In the genomic region with DNA sequence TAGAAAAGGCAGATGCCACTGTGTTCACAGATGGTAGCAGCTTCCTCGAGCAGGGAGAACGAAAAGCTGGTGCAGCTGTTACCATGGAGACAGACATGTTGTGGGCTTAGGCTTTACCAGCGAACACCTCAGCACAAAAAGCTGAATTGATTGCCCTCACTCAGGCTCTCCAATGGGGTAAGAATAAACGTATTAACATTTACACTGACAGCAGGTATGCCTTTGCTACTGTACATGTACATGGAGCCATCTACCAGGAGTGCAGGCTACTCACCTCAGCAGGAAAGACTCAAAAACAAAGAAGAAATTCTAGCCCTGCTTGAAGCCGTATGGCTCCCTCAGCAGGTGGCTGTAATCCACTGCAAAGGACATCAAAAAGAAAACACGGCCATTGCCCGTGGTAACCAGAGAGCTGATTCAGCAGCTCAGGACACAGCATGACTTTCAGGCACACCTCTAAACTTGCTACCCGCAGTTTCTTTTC, we compare ENCODE assay signal across 13 cellular contexts.
DNase-seq lines count a peak whose midpoint lies in the region.
"Had no signal": no experiment of that assay in that cellular context is flagged by ENCODE, and none has a peak within 500 bp of the region (broad histone marks: within the 10 kb centered on the region; RNA-seq: fewer than 3 reads in every experiment).

No MANE protein-coding gene starts in this region.

- intact Hi-C loops in activated CD4-positive, alpha-beta memory T cell treated with anti-CD3 and anti-CD28 coated beads for 36 hours (cut with micrococcal nuclease): no loop called here

- CTCF ChIA-PET in activated CD4-positive, alpha-beta memory T cell treated with anti-CD3 and anti-CD28 coated beads for 36 hours (lab: Charles Lee): no interaction called here
- CTCF ChIA-PET in activated CD4-positive, alpha-beta memory T cell treated with anti-CD3 and anti-CD28 coated beads, Interleukin-2, amount 10 ng/mL, durations not matched to agents 7 days and 5 days (lab: Charles Lee): no interaction called here

- H3K9me3 Mint-ChIP-seq in activated CD4-positive, alpha-beta memory T cell treated with anti-CD3 and anti-CD28 coated beads for 36 hours: no peaks in the 10 kb centered on the region
- H3K9me3 Mint-ChIP-seq in activated CD4-positive, alpha-beta memory T cell treated with anti-CD3 and anti-CD28 coated beads, Interleukin-2, amount 10 ng/mL, durations not matched to agents 7 days and 5 days: peaks cover 34% of the 10 kb centered on the region

- H3K27ac Mint-ChIP-seq in activated CD4-positive, alpha-beta memory T cell treated with anti-CD3 and anti-CD28 coated beads for 36 hours: no peak overlapping the region
- H3K27ac Mint-ChIP-seq in activated CD4-positive, alpha-beta memory T cell treated with anti-CD3 and anti-CD28 coated beads, Interleukin-2, amount 10 ng/mL, durations not matched to agents 7 days and 5 days: no peak overlapping the region
- H3K27ac Mint-ChIP-seq: activated CD4-positive, alpha-beta T cell treated with anti-CD3 and anti-CD28 coated beads, Interleukin-2, amount 10 ng/mL, durations not matched to agents 7 days and 5 days; stimulated activated naive CD8-positive, alpha-beta T cell treated with anti-CD3 and anti-CD28 coated beads, Interleukin-15, Interleukin-2, amounts not matched to agents 100 ng/mL and 50 ng/mL, for 24 hours had no signal

- peaks cover 4% of the 10 kb centered on the region for H3K27me3 Mint-ChIP-seq in activated CD4-positive, alpha-beta memory T cell treated with anti-CD3 and anti-CD28 coated beads for 36 hours
- H3K27me3 Mint-ChIP-seq in activated CD4-positive, alpha-beta memory T cell treated with anti-CD3 and anti-CD28 coated beads, Interleukin-2, amount 10 ng/mL, durations not matched to agents 7 days and 5 days: no peaks in the 10 kb centered on the region
- H3K27me3 Mint-ChIP-seq: activated CD4-positive, alpha-beta T cell treated with anti-CD3 and anti-CD28 coated beads, Interleukin-2, amount 10 ng/mL, durations not matched to agents 7 days and 5 days; stimulated activated naive CD8-positive, alpha-beta T cell treated with anti-CD3 and anti-CD28 coated beads, Interleukin-15, Interleukin-2, amounts not matched to agents 100 ng/mL and 50 ng/mL, for 24 hours had no signal

- H3K36me3 Mint-ChIP-seq in activated CD4-positive, alpha-beta memory T cell treated with anti-CD3 and anti-CD28 coated beads for 36 hours: no peaks in the 10 kb centered on the region
- H3K36me3 Mint-ChIP-seq in activated CD4-positive, alpha-beta memory T cell treated with anti-CD3 and anti-CD28 coated beads, Interleukin-2, amount 10 ng/mL, durations not matched to agents 7 days and 5 days (ENCODE audit: low read depth): no peaks in the 10 kb centered on the region

- POLR2A ChIA-PET in activated CD4-positive, alpha-beta memory T cell treated with anti-CD3 and anti-CD28 coated beads for 36 hours (lab: Charles Lee): no interaction called here
- POLR2A ChIA-PET in activated CD4-positive, alpha-beta memory T cell treated with anti-CD3 and anti-CD28 coated beads, Interleukin-2, amount 10 ng/mL, durations not matched to agents 7 days and 5 days (lab: Charles Lee): no interaction called here

- H3K4me1 Mint-ChIP-seq in activated CD4-positive, alpha-beta memory T cell treated with anti-CD3 and anti-CD28 coated beads for 36 hours (ENCODE audit: low read depth): no peaks in the 10 kb centered on the region
- no peaks in the 10 kb centered on the region for H3K4me1 Mint-ChIP-seq in activated CD4-positive, alpha-beta memory T cell treated with anti-CD3 and anti-CD28 coated beads, Interleukin-2, amount 10 ng/mL, durations not matched to agents 7 days and 5 days
- H3K4me1 Mint-ChIP-seq: activated CD4-positive, alpha-beta T cell treated with anti-CD3 and anti-CD28 coated beads, Interleukin-2, amount 10 ng/mL, durations not matched to agents 7 days and 5 days had no signal

- H3K4me3 Mint-ChIP-seq in activated CD4-positive, alpha-beta memory T cell treated with anti-CD3 and anti-CD28 coated beads for 36 hours: no peak overlapping the region
- no peak overlapping the region for H3K4me3 Mint-ChIP-seq in activated CD4-positive, alpha-beta memory T cell treated with anti-CD3 and anti-CD28 coated beads, Interleukin-2, amount 10 ng/mL, durations not matched to agents 7 days and 5 days
- H3K4me3 Mint-ChIP-seq: activated CD4-positive, alpha-beta T cell treated with anti-CD3 and anti-CD28 coated beads, Interleukin-2, amount 10 ng/mL, durations not matched to agents 7 days and 5 days; stimulated activated naive CD8-positive, alpha-beta T cell treated with anti-CD3 and anti-CD28 coated beads, Interleukin-15, Interleukin-2, amounts not matched to agents 100 ng/mL and 50 ng/mL, for 24 hours had no signal

- DNase-seq in activated CD4-positive, alpha-beta memory T cell treated with anti-CD3 and anti-CD28 coated beads for 36 hours: peak; percentile 14
- no peak for DNase-seq in activated CD4-positive, alpha-beta memory T cell treated with anti-CD3 and anti-CD28 coated beads, Interleukin-2, amount 10 ng/mL, durations not matched to agents 7 days and 5 days
- DNase-seq in SK-N-DZ (ENCODE audit: low spot score) (peak; percentile 5), inferior parietal cortex (ENCODE audit: extremely low spot score) (peak; percentile 30), GF-D8 (lab: John Stamatoyannopoulos, UW) (no peak), SKM-1 treated with dmso at 0.1 percent for 144 hours (lab: John Stamatoyannopoulos, UW; ENCODE audit: unreplicated experiment) (no peak), SKM-1 (lab: John Stamatoyannopoulos, UW; ENCODE audit: unreplicated experiment) (no peak)
- no peak for DNase-seq in activated effector memory CD4-positive, alpha-beta T cell treated with anti-CD3 and anti-CD28 coated beads, Interleukin-2, amount 50 U/mL, for 16 hours
- DNase-seq: activated CD4-positive, alpha-beta T cell treated with anti-CD3 and anti-CD28 coated beads, Interleukin-2, amount 10 ng/mL, durations not matched to agents 7 days and 5 days; activated naive CD4-positive, alpha-beta T cell treated with anti-CD3 and anti-CD28 coated beads, Interleukin-2, amount 50 U/mL, for 16 hours; IMR-90; NCI-H510A had no signal

Comparison
In these comparisons a context has a peak if more than half of its experiments do, and no peak if none do; other contexts are left out.
1. DNase-seq: peak in activated CD4-positive, alpha-beta memory T cell treated with anti-CD3 and anti-CD28 coated beads for 36 hours (single experiment), SK-N-DZ (single experiment) and inferior parietal cortex (single experiment); none in activated CD4-positive, alpha-beta memory T cell treated with anti-CD3 and anti-CD28 coated beads, Interleukin-2, amount 10 ng/mL, durations not matched to agents 7 days and 5 days (single experiment), GF-D8 (single experiment), activated effector memory CD4-positive, alpha-beta T cell treated with anti-CD3 and anti-CD28 coated beads, Interleukin-2, amount 50 U/mL, for 16 hours (single experiment), SKM-1 treated with dmso at 0.1 percent for 144 hours (single experiment) and SKM-1 (single experiment).